13 cellular contexts compared by ENCODE assay signal in genomic region chr2:62293151-62293489, GRCh38.
DNase-seq lines count a peak whose midpoint lies in the region; FAIRE-seq and TF ChIP-seq lines count a peak whose summit lies in the region.
"Had no signal": no experiment of that assay in that cellular context is flagged by ENCODE, and none has a peak within 500 bp of the region (broad histone marks: within the 10 kb centered on the region; RNA-seq: fewer than 3 reads in every experiment).

No MANE protein-coding gene starts in this region.

- peak overlapping the region; percentile 42 for H2AK5ac ChIP-seq in H1 (ENCODE audit: low read depth, low read length)

- TF ChIP-seq CTCF in H1 (IDR thresholded peaks at IDR 0.05; ENCODE audit: control extremely low read depth in 1 of 3, insufficient read depth in 1 of 3, low read depth in 1 of 3, low read length in 3 of 3) (no peak), nephron progenitor cell (IDR thresholded peaks at IDR 0.05) (no peak), type B pancreatic cell (conservative IDR thresholded peaks at IDR 0.05) (no peak)

- H3K27ac ChIP-seq in H1 (ENCODE audit: low read depth, low read length): no peak overlapping the region
- H3K27ac ChIP-seq: ovary had no signal

- H3K18ac ChIP-seq in H1 (ENCODE audit: extremely low read depth, low read length): peak overlapping the region; percentile 7; the same call in 1 of the 2 replicates

- no peaks in the 10 kb centered on the region for H3K79me1 ChIP-seq in H1 (ENCODE audit: low read depth, low read length)

- no peaks in the 10 kb centered on the region for H3K36me3 ChIP-seq in H1 (ENCODE audit: control insufficient read depth in 2 of 4, insufficient read depth in 4 of 4, low read length in 3 of 4)
- H3K36me3 ChIP-seq: ovary had no signal

- H3K9me3 Mint-ChIP-seq in nephron progenitor cell (no peaks in the 10 kb centered on the region), type B pancreatic cell (no peaks in the 10 kb centered on the region)

- POLR2A ChIA-PET in H1 (lab: Charles Lee; ENCODE audit: partially characterized antibody): interaction anchor here (1.5 kb wide), 1 partner anchor 28 kb away, joined by 3 read pairs; no protein-coding TSS in a partner anchor

- H4K91ac ChIP-seq in H1 (replicated peaks; ENCODE audit: insufficient read length, low read length): peak overlapping the region; percentile 94

- no peak for TF ChIP-seq RAD21 in H1 (IDR thresholded peaks at IDR 0.05 in 1 of 2, conservative IDR thresholded peaks at IDR 0.05 in 1 of 2; ENCODE audit: low read depth in 2 of 2, low read length in 2 of 2)

- no peak for TF ChIP-seq EP300 in H1 (IDR thresholded peaks at IDR 0.05; ENCODE audit: borderline replicate concordance in 1 of 2, low read depth in 2 of 2, low read length in 2 of 2)

- H3K4me1 Mint-ChIP-seq in nephron progenitor cell (peaks cover 40% of the 10 kb centered on the region), type B pancreatic cell (ENCODE audit: unreplicated experiment) (peaks cover 19% of the 10 kb centered on the region)

- H3K79me2 ChIP-seq in H1 (ENCODE audit: control insufficient read depth in 1 of 2, insufficient read depth in 2 of 2, low read length in 2 of 2): no peaks in the 10 kb centered on the region

- H3K27me3 Mint-ChIP-seq in nephron progenitor cell (ENCODE audit: low read depth, poor library complexity) (no peaks in the 10 kb centered on the region), type B pancreatic cell (no peaks in the 10 kb centered on the region)

- H2BK12ac ChIP-seq in H1 (ENCODE audit: low read depth, low read length): peak overlapping the region; percentile 99; the same call in 1 of the 2 replicates

- no peak overlapping the region for H3K4ac ChIP-seq in H1 (replicated peaks; ENCODE audit: insufficient read length, low read depth, low read length)

- peaks cover 0 to 15% (median 5%) of the 10 kb centered on the region in 4 experiments; a peak in 4 of 7 replicates for H3K4me1 ChIP-seq in H1 (replicated peaks in 1 of 4; ENCODE audit: control insufficient read depth in 3 of 4, insufficient read depth in 4 of 4, low read length in 3 of 4)

- H3K14ac ChIP-seq in H1 (ENCODE audit: insufficient read length): no peak overlapping the region

- H3K9me3 ChIP-seq in H1 (ENCODE audit: insufficient read depth in 2 of 2, low read depth in 1 of 2, low read length in 1 of 2): no peaks in the 10 kb centered on the region
- H3K9me3 ChIP-seq: ovary had no signal

- no peak overlapping the region for H3K4me2 ChIP-seq in H1 (ENCODE audit: insufficient read depth in 1 of 2, low read depth in 2 of 2, low read length in 2 of 2)

- H3K23me2 ChIP-seq in H1 (ENCODE audit: low read depth, low read length): no peaks in the 10 kb centered on the region

- no peak overlapping the region for H2BK120ac ChIP-seq in H1 (replicated peaks; ENCODE audit: low read depth, low read length)

- peak; percentile 46 for DNase-seq in DMS53 (lab: John Stamatoyannopoulos, UW)
- no peak for DNase-seq in DMS53 treated with DMSO at 0.1 percent for 48 hours (lab: John Stamatoyannopoulos, UW; ENCODE audit: unreplicated experiment)
- DNase-seq in H1 (ENCODE audit: low read depth in 1 of 2, low spot score in 2 of 2): no peak
- no peak for DNase-seq in nephron progenitor cell
- no peak for DNase-seq in type B pancreatic cell (ENCODE audit: extremely low spot score, unreplicated experiment)
- DNase-seq in kidney glomerular epithelial cell (lab: John Stamatoyannopoulos, UW): no peak
- DNase-seq in GM19239 (ENCODE audit: insufficient read length, low spot score): no peak
- DNase-seq in ACHN: no peak
- DNase-seq: 8988T; activated gamma-delta T cell treated with Interleukin-2 at 50 U/mL for 16 hours; stimulated activated CD4-positive, alpha-beta T cell treated with anti-CD3 and anti-CD28 coated beads, Interleukin-2, amount 100 ng/mL, for 48 hours; T-helper 1 cell had no signal

- H3K4me3 ChIP-seq in H1 (ENCODE audit: extremely low read depth in 1 of 4, insufficient read depth in 2 of 4, low read depth in 3 of 4, low read length in 4 of 4): no peak overlapping the region
- H3K4me3 ChIP-seq: ovary had no signal

- no peak overlapping the region for H3K4me3 Mint-ChIP-seq in nephron progenitor cell
- no peak overlapping the region for H3K4me3 Mint-ChIP-seq in type B pancreatic cell

- peak overlapping the region; percentile 97 for H2BK20ac ChIP-seq in H1 (ENCODE audit: low read length)

- H3K27ac Mint-ChIP-seq in nephron progenitor cell (peak overlapping the region; percentile 64), type B pancreatic cell (peak overlapping the region; percentile 29)

- H2BK5ac ChIP-seq in H1 (ENCODE audit: low read depth, low read length): peak overlapping the region; percentile 73; the same call in 1 of the 2 replicates

- no peaks in the 10 kb centered on the region; a peak in 1 of 7 replicates for H3K27me3 ChIP-seq in H1 (replicated peaks in 1 of 4; ENCODE audit: control insufficient read depth in 3 of 4, extremely low read depth in 1 of 4, insufficient read depth in 3 of 4, low read length in 3 of 4)
- H3K27me3 ChIP-seq: ovary had no signal

- FAIRE-seq in H1 (lab: Jason Lieb, UNC) (no peak), GM19239 (lab: Jason Lieb, UNC) (no peak)

- H3K36me3 Mint-ChIP-seq in nephron progenitor cell (ENCODE audit: low read depth): no peaks in the 10 kb centered on the region
- no peaks in the 10 kb centered on the region for H3K36me3 Mint-ChIP-seq in type B pancreatic cell

- in situ Hi-C loops in ACHN (cut with HindIII; ENCODE audit: low pct_ligation_motif_present, low pct_unique_long_range_greater_than_20kb, low sequenced_read_pairs): no loop called here

- TF ChIP-seq POLR2A in H1 (IDR thresholded peaks at IDR 0.05; ENCODE audit: control extremely low read depth in 1 of 2, low read depth in 2 of 2, low read length in 2 of 2): no peak

- peak overlapping the region; percentile 60 for H4K8ac ChIP-seq in H1 (ENCODE audit: extremely low read depth, insufficient read depth, low read length)

- H2AFZ ChIP-seq in H1 (ENCODE audit: low read length): no peak overlapping the region

- H3K56ac ChIP-seq in H1 (replicated peaks; ENCODE audit: insufficient read length, low read depth, low read length): no peak overlapping the region

- 87% methylated on average over 6 of the region's 6 CpGs; no CpG with 5 or more reads in 1 of the 2 experiments for WGBS in H1 (ENCODE audit: extremely low coverage in 1 of 2, insufficient coverage in 1 of 2, insufficient read length in 1 of 2, insufficient replicate concordance in 2 of 2, low coverage in 1 of 2, low lambda C conversion rate in 2 of 2, missing lambda C conversion rate in 1 of 2), 2 experiments

- no peak overlapping the region for H3K23ac ChIP-seq in H1 (ENCODE audit: insufficient read length)

- no peaks in the 10 kb centered on the region for H4K20me1 ChIP-seq in H1 (replicated peaks in 1 of 2; ENCODE audit: control insufficient read depth in 1 of 2, insufficient read depth in 2 of 2, low read length in 2 of 2)

- CTCF ChIA-PET in H1 (lab: Charles Lee; ENCODE audit: partially characterized antibody): interaction anchor here (0.9 to 2.3 kb wide), 6 partner anchors 9 to 322 kb away, joined by 3 to 9 read pairs (median 3); no protein-coding TSS in a partner anchor

- peak overlapping the region; percentile 83; the same call in 1 of the 2 replicates for H2BK15ac ChIP-seq in H1 (ENCODE audit: low read length)

- no peak overlapping the region for H3K9ac ChIP-seq in H1 (replicated peaks in 1 of 4; ENCODE audit: extremely low read depth in 1 of 4, low read depth in 3 of 4, low read length in 3 of 4)

- H4K5ac ChIP-seq in H1 (ENCODE audit: insufficient read length, low read depth, low read length): no peak overlapping the region

TF ChIP-seq in H1, 55 proteins besides CTCF, POLR2A, EP300 and RAD21:
- no peak for TF ChIP-seq SUZ12 (IDR thresholded peaks at IDR 0.05; ENCODE audit: low read length)
